In the genomic region with DNA sequence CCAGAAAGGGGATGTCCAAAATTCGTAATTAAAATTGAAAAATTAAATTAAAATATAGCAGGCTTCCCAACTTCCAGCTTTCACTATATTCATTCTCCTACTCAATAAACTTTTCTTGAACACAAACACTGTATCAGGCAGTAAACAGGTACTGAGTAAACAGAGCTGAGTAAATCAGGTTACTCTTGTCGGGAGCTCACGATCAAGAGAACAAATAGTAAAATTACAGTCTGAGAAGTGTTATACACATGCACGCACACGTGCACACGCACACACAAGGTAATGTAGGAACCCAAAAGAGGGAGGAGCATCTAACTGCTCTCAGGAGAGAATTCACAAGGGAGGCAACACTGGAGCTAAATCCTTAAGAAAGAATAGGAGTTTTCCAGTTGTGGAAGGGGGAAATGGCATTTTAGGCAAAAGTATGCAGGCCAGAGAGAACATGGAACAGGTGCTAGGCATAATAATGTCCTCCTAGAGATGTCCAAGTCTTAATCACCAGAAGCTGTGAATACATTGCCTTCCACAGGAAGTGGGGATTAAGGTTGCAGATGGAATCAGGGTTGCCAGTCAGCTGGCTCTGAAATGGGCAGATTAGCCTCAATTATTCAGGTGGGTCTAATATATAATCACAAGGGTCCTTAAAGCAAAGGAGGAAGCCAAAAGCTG, we compare ENCODE assay signal across 29 cellular contexts.
"Had no signal": no experiment of that assay in that cellular context is flagged by ENCODE, and none has a peak within 500 bp of the region (broad histone marks: within the 10 kb centered on the region; RNA-seq: fewer than 3 reads in every experiment).

No MANE protein-coding gene starts in this region.

- H3K27ac Mint-ChIP-seq: activated CD8-positive, alpha-beta T cell treated with anti-CD3 and anti-CD28 coated beads for 36 hours; activated naive CD4-positive, alpha-beta T cell treated with anti-CD3 and anti-CD28 coated beads, Interleukin-2, amount 50 U/mL, for 24 hours; activated naive CD8-positive, alpha-beta T cell treated with anti-CD3 and anti-CD28 coated beads, Interleukin-2, amount 50 U/mL, for 24 hours; activated T-helper 17 cell treated with anti-CD3 and anti-CD28 coated beads, Interleukin-2, amount 50 U/mL, for 72 hours; effector memory CD8-positive, alpha-beta T cell; nephron progenitor cell; progenitor cell of endocrine pancreas; stimulated activated memory B cell treated with anti-CD40 and anti-IgM and Interleukin-4, amounts not matched to agents 10 μg/mL and 1 μg/mL and 100 μg/mL, for 72 hours; stimulated activated naive CD8-positive, alpha-beta T cell treated with anti-CD3 and anti-CD28 coated beads, Interleukin-15, amount 100 ng/mL, for 72 hours; type B pancreatic cell; WTC11 had no signal

- H3K4me3 ChIP-seq: gastrocnemius medialis, left ventricle myocardium inferior, lung, mucosa of descending colon, sigmoid colon, smooth muscle cell had no signal

- H3K4me1 Mint-ChIP-seq: activated naive CD4-positive, alpha-beta T cell treated with anti-CD3 and anti-CD28 coated beads, Interleukin-2, amount 50 U/mL, for 24 hours; activated naive CD8-positive, alpha-beta T cell treated with anti-CD3 and anti-CD28 coated beads, Interleukin-2, amount 50 U/mL, for 24 hours; activated T-helper 17 cell treated with anti-CD3 and anti-CD28 coated beads, Interleukin-2, amount 50 U/mL, for 72 hours; stimulated activated naive CD8-positive, alpha-beta T cell treated with anti-CD3 and anti-CD28 coated beads, Interleukin-15, amount 100 ng/mL, for 72 hours had no signal

- ATAC-seq: activated CD8-positive, alpha-beta T cell treated with anti-CD3 and anti-CD28 coated beads for 36 hours; activated naive CD8-positive, alpha-beta T cell treated with anti-CD3 and anti-CD28 coated beads, Interleukin-2, amount 50 U/mL, for 24 hours; activated T-cell treated with anti-CD3 and anti-CD28 coated beads, Interleukin-2, amount 50 U/mL, for 4 hours; activated T-helper 17 cell treated with anti-CD3 and anti-CD28 coated beads, Interleukin-2, amount 50 U/mL, for 72 hours; effector memory CD8-positive, alpha-beta T cell; mucosa of descending colon; stimulated activated naive CD8-positive, alpha-beta T cell treated with anti-CD3 and anti-CD28 coated beads, Interleukin-15, amount 100 ng/mL, for 72 hours had no signal

- DNase-seq: activated CD4-positive, alpha-beta T cell treated with anti-CD3 and anti-CD28 coated beads for 1 hour; activated CD4-positive, alpha-beta T cell treated with anti-CD3 and anti-CD28 coated beads, Interleukin-2, amount 50 U/mL, for 1 hour; activated CD8-positive, alpha-beta T cell treated with anti-CD3 and anti-CD28 coated beads for 36 hours; activated naive CD8-positive, alpha-beta T cell treated with anti-CD3 and anti-CD28 coated beads, Interleukin-2, amount 50 U/mL, for 24 hours; activated T-cell treated with anti-CD3 and anti-CD28 coated beads, Interleukin-2, amount 50 U/mL, for 4 hours; cortex of kidney; effector memory CD8-positive, alpha-beta T cell; erythroblast; gastrocnemius medialis; glutamatergic neuron; left ventricle myocardium inferior; mucosa of descending colon; nephron progenitor cell; retina; sigmoid colon; stimulated activated CD4-positive, alpha-beta T cell treated with anti-CD3 and anti-CD28 coated beads, Interleukin-1b, Interleukin-23, amount 100 ng/mL, for 48 hours; stimulated activated CD4-positive, alpha-beta T cell treated with anti-CD3 and anti-CD28 coated beads, Interleukin-4, amount 100 ng/mL, for 4 hours; stimulated activated CD8-positive, alpha-beta memory T cell treated with anti-CD3 and anti-CD28 coated beads, Interleukin-4, amount 100 ng/mL, for 48 hours; stimulated activated naive CD8-positive, alpha-beta T cell treated with anti-CD3 and anti-CD28 coated beads, Interleukin-15, amount 100 ng/mL, for 72 hours; T1000 had no signal

- H3K36me3 Mint-ChIP-seq: activated naive CD4-positive, alpha-beta T cell treated with anti-CD3 and anti-CD28 coated beads, Interleukin-2, amount 50 U/mL, for 24 hours; stimulated activated memory B cell treated with anti-CD40 and anti-IgM and Interleukin-4, amounts not matched to agents 10 μg/mL and 1 μg/mL and 100 μg/mL, for 72 hours; type B pancreatic cell had no signal

- H3K4me3 Mint-ChIP-seq: activated CD8-positive, alpha-beta T cell treated with anti-CD3 and anti-CD28 coated beads for 36 hours; activated naive CD4-positive, alpha-beta T cell treated with anti-CD3 and anti-CD28 coated beads, Interleukin-2, amount 50 U/mL, for 24 hours; activated naive CD8-positive, alpha-beta T cell treated with anti-CD3 and anti-CD28 coated beads, Interleukin-2, amount 50 U/mL, for 24 hours; activated T-cell treated with anti-CD3 and anti-CD28 coated beads, Interleukin-2, amount 50 U/mL, for 4 hours; activated T-helper 17 cell treated with anti-CD3 and anti-CD28 coated beads, Interleukin-2, amount 50 U/mL, for 72 hours; effector memory CD8-positive, alpha-beta T cell; nephron progenitor cell; stimulated activated memory B cell treated with anti-CD40 and anti-IgM and Interleukin-4, amounts not matched to agents 10 μg/mL and 1 μg/mL and 100 μg/mL, for 72 hours; stimulated activated naive CD8-positive, alpha-beta T cell treated with anti-CD3 and anti-CD28 coated beads, Interleukin-15, amount 100 ng/mL, for 72 hours; type B pancreatic cell; WTC11 had no signal

- H3K9me3 ChIP-seq: gastrocnemius medialis, left ventricle myocardium inferior, mucosa of descending colon, neutrophil, sigmoid colon had no signal

- H3K27me3 Mint-ChIP-seq: effector memory CD8-positive, alpha-beta T cell had no signal

- H3K27ac ChIP-seq: gastrocnemius medialis, left ventricle myocardium inferior, neutrophil, sigmoid colon had no signal

- H3K9me3 Mint-ChIP-seq: activated CD8-positive, alpha-beta T cell treated with anti-CD3 and anti-CD28 coated beads for 36 hours; activated naive CD4-positive, alpha-beta T cell treated with anti-CD3 and anti-CD28 coated beads, Interleukin-2, amount 50 U/mL, for 24 hours; activated naive CD8-positive, alpha-beta T cell treated with anti-CD3 and anti-CD28 coated beads, Interleukin-2, amount 50 U/mL, for 24 hours; activated T-cell treated with anti-CD3 and anti-CD28 coated beads, Interleukin-2, amount 50 U/mL, for 4 hours; activated T-helper 17 cell treated with anti-CD3 and anti-CD28 coated beads, Interleukin-2, amount 50 U/mL, for 72 hours; effector memory CD8-positive, alpha-beta T cell; nephron progenitor cell; stimulated activated memory B cell treated with anti-CD40 and anti-IgM and Interleukin-4, amounts not matched to agents 10 μg/mL and 1 μg/mL and 100 μg/mL, for 72 hours; stimulated activated naive CD8-positive, alpha-beta T cell treated with anti-CD3 and anti-CD28 coated beads, Interleukin-15, amount 100 ng/mL, for 72 hours; type B pancreatic cell had no signal

- H3K36me3 ChIP-seq: gastrocnemius medialis, left ventricle myocardium inferior, neutrophil, sigmoid colon had no signal

- H3K27me3 ChIP-seq: gastrocnemius medialis, sigmoid colon had no signal
